In the genomic region with DNA sequence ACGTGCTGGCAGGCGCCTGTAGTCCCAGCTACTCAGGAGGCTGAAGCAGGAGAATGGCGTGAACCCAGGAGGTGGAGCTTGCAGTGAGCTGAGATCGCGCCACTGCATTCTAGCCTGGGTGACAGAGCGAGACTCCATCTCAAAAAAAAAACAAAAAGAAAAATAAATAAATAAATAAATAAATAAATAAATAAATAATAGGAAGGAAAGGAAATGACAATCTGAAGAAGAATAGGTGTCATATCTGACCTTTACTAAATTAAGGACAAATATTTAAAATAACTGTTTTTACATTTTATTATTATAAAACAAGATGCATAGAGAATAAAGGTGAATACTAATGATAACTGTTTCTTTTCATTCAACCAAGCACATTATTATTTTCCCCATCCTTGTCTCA, we compare ENCODE assay signal across 2 cellular contexts. TPM values are rescaled to one million over a fixed set of nuclear protein-coding genes. Genes with fewer than 3 reads are reported as not detected.
"Had no signal": no experiment of that assay in that cellular context is flagged by ENCODE, and none has a peak within 500 bp of the region (broad histone marks: within the 10 kb centered on the region; RNA-seq: fewer than 3 reads in every experiment).

No MANE protein-coding gene starts in this region.

RNA-seq across cellular contexts. Expression of a gene that starts 40.9 kb away (rescaled TPM):
- polyA plus RNA-seq: aorta, cardiac muscle cell had no signal
